Comparison of ENCODE assay signal across 3 cellular contexts in genomic region chr10:51471271-51471670, GRCh38.
"Had no signal": no experiment of that assay in that cellular context is flagged by ENCODE, and none has a peak within 500 bp of the region (broad histone marks: within the 10 kb centered on the region; RNA-seq: fewer than 3 reads in every experiment).

No MANE protein-coding gene starts in this region.

- ATAC-seq: GM12878 had no signal

- H3K4me3 ChIP-seq: GM12878 had no signal

- DNase-seq: GDM1, GF-D8 had no signal
